17 cellular contexts compared by ENCODE assay signal in genomic region chr5:95102080-95102479, GRCh38.
A peak's percentile ranks its signal among the peaks of the same experiment; 100 is the strongest.
DNase-seq lines count a peak whose midpoint lies in the region; ATAC-seq lines count a peak whose summit lies in the region.
"Had no signal": no experiment of that assay in that cellular context is flagged by ENCODE, and none has a peak within 500 bp of the region (broad histone marks: within the 10 kb centered on the region; RNA-seq: fewer than 3 reads in every experiment).

No MANE protein-coding gene starts in this region.

- H3K27ac Mint-ChIP-seq in activated naive CD8-positive, alpha-beta T cell treated with anti-CD3 and anti-CD28 coated beads, Interleukin-2, amount 50 U/mL, for 24 hours: no peak overlapping the region
- H3K27ac Mint-ChIP-seq: naive B cell, type B pancreatic cell had no signal

- ATAC-seq in HG03045 (IDR thresholded peaks at IDR 0.05; ENCODE audit: unreplicated experiment) (peak; percentile 23), sciatic nerve (peak; percentile 26)
- no peak for ATAC-seq in activated naive CD8-positive, alpha-beta T cell treated with anti-CD3 and anti-CD28 coated beads, Interleukin-2, amount 50 U/mL, for 24 hours

- no peaks in the 10 kb centered on the region for H3K27me3 Mint-ChIP-seq in activated naive CD8-positive, alpha-beta T cell treated with anti-CD3 and anti-CD28 coated beads, Interleukin-2, amount 50 U/mL, for 24 hours
- H3K27me3 Mint-ChIP-seq: naive B cell, type B pancreatic cell had no signal

- no peak overlapping the region for H3K4me3 Mint-ChIP-seq in activated naive CD8-positive, alpha-beta T cell treated with anti-CD3 and anti-CD28 coated beads, Interleukin-2, amount 50 U/mL, for 24 hours
- H3K4me3 Mint-ChIP-seq: naive B cell, type B pancreatic cell had no signal

- DNase-seq in NCI-H1092 (lab: John Stamatoyannopoulos, UW) (peak; percentile 1), NCI-H1092 treated with DMSO at 0.1 percent for 48 hours (lab: John Stamatoyannopoulos, UW) (no peak), NCI-H524 treated with DMSO at 0.1 percent for 48 hours (lab: John Stamatoyannopoulos, UW) (peak; percentile 55), sciatic nerve (ENCODE audit: low spot score) (no peak), DMS79 (lab: John Stamatoyannopoulos, UW) (no peak), OCI-M1 (lab: John Stamatoyannopoulos, UW) (no peak)
- DNase-seq in activated naive CD8-positive, alpha-beta T cell treated with anti-CD3 and anti-CD28 coated beads, Interleukin-2, amount 50 U/mL, for 24 hours: no peak
- DNase-seq: 8988T; activated CD4-positive, alpha-beta T cell treated with anti-CD3 and anti-CD28 coated beads for 1 hour; aorta; effector CD4-positive, alpha-beta T cell; foreskin melanocyte; islet precursor cell; MM.1S; naive B cell had no signal

- H3K9me3 Mint-ChIP-seq in activated naive CD8-positive, alpha-beta T cell treated with anti-CD3 and anti-CD28 coated beads, Interleukin-2, amount 50 U/mL, for 24 hours: no peaks in the 10 kb centered on the region
- H3K9me3 Mint-ChIP-seq: naive B cell, type B pancreatic cell had no signal

- intact Hi-C loops in sciatic nerve (cut with DNase I): no loop called here

- H3K4me1 Mint-ChIP-seq in activated naive CD8-positive, alpha-beta T cell treated with anti-CD3 and anti-CD28 coated beads, Interleukin-2, amount 50 U/mL, for 24 hours: no peaks in the 10 kb centered on the region

- H3K36me3 Mint-ChIP-seq in activated naive CD8-positive, alpha-beta T cell treated with anti-CD3 and anti-CD28 coated beads, Interleukin-2, amount 50 U/mL, for 24 hours (ENCODE audit: low read depth): no peaks in the 10 kb centered on the region
- H3K36me3 Mint-ChIP-seq: naive B cell, type B pancreatic cell had no signal

Comparison
In these comparisons a context has a peak if more than half of its experiments do, and no peak if none do; other contexts are left out.
1. DNase-seq: peak in NCI-H1092 (single experiment) and NCI-H524 treated with DMSO at 0.1 percent for 48 hours (single experiment); none in NCI-H1092 treated with DMSO at 0.1 percent for 48 hours (single experiment), sciatic nerve (single experiment), DMS79 (single experiment), activated naive CD8-positive, alpha-beta T cell treated with anti-CD3 and anti-CD28 coated beads, Interleukin-2, amount 50 U/mL, for 24 hours (single experiment) and OCI-M1 (single experiment).